Comparison of ENCODE assay signal across 11 cellular contexts in the genomic region with DNA sequence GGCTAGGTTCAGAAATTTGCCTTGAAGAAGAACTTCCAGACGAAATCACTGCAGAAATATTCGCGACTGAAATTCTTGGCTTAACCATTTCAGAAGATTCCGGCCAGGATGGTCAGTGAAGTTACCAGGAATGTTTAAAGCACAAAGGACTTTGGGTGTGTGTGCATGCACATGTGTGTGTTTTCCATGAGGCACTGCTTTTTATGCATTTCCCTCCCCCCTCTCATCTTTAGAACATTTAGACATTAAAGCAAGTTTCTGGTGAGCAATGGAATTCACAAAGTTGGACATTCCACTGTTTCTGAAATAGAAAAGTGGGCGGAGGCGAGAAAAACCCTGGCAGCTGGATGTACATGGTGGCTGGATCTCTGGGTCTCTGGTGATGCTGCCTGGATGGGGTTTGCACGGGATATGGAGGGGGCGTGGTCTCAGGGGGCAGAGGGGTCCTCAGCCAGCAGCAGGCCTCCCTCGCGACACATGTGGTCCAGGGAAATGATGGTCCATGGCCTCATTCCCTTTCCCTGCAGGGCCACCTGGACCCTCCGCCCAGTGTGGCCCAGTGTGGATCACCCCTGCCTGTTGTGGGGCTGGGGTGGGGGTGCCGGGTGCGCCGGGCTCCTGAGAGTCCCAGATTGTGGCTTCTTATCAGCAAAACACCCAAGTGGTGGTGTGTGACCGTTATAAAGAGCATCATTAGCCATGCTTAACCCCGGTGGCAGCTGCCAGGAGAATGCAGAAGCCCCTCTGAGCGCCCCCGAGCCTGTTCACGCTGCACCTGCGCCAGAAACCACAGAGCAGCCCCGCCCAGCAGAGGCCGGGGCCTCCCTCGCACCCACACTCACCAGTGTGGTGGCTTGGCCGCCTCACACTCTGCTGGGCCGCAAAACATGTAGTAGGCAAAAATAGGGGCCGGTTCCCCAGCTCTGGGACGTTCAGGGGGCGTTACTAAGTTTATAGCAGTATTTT. TPM values are rescaled to one million over a fixed set of nuclear protein-coding genes. Genes with fewer than 3 reads are reported as not detected.
DNase-seq lines count a peak whose midpoint lies in the region; ATAC-seq and TF ChIP-seq lines count a peak whose summit lies in the region.
"Had no signal": no experiment of that assay in that cellular context is flagged by ENCODE, and none has a peak within 500 bp of the region (broad histone marks: within the 10 kb centered on the region; RNA-seq: fewer than 3 reads in every experiment).

No MANE protein-coding gene starts in this region.

- peaks cover 67% of the 10 kb centered on the region for H3K4me1 ChIP-seq in OCI-LY1 (ENCODE audit: insufficient read depth, low read length, severe bottlenecking)
- H3K4me1 ChIP-seq in transverse colon = peaks cover 0 to 3% (median 0%) of the 10 kb centered on the region in 4 donors

- H3K27ac ChIP-seq in OCI-LY1 (ENCODE audit: low read depth, low read length, poor library complexity, severe bottlenecking) (peak overlapping the region; percentile 100), transverse colon (peak overlapping the region in 2 of 4 donors; percentile 14 to 21)

- H3K27me3 ChIP-seq in OCI-LY1 (ENCODE audit: insufficient read depth, low read length) (no peaks in the 10 kb centered on the region), transverse colon (no peaks in the 10 kb centered on the region)

- H3K36me3 Mint-ChIP-seq in glutamatergic neuron (ENCODE audit: unreplicated experiment) = peaks cover 16% of the 10 kb centered on the region

- H3K4me3 Mint-ChIP-seq in glutamatergic neuron (ENCODE audit: unreplicated experiment) = no peak overlapping the region
- H3K4me3 Mint-ChIP-seq: brain had no signal

- H3K9me3 Mint-ChIP-seq in glutamatergic neuron (ENCODE audit: unreplicated experiment) = peaks cover 15% of the 10 kb centered on the region

- peak overlapping the region; percentile 66 for H3K27ac Mint-ChIP-seq in glutamatergic neuron (ENCODE audit: unreplicated experiment)

- peaks cover 34% of the 10 kb centered on the region for H3K4me1 Mint-ChIP-seq in glutamatergic neuron (ENCODE audit: low read depth, unreplicated experiment)

- intact Hi-C loops in transverse colon (cut with DNase I; ENCODE audit: low total_unique reads) = no loop called here

- no peaks in the 10 kb centered on the region for H4K20me1 ChIP-seq in OCI-LY1 (ENCODE audit: insufficient read depth, low read length)

- peak overlapping the region; percentile 91 for H3K4me2 ChIP-seq in OCI-LY1 (ENCODE audit: low read length)

- TF ChIP-seq EP300 in transverse colon (IDR thresholded peaks at IDR 0.05; ENCODE audit: low read depth) = no peak

- H3K36me3 ChIP-seq in OCI-LY1 (ENCODE audit: insufficient read depth, low read length) (peaks cover 48% of the 10 kb centered on the region), transverse colon (no peaks in the 10 kb centered on the region)

- no peak overlapping the region for H2AFZ ChIP-seq in OCI-LY1 (ENCODE audit: low read length)

- H3K4me3 ChIP-seq in OCI-LY1 (ENCODE audit: low read depth, low read length, poor library complexity, severe bottlenecking) = peak overlapping the region; percentile 64
- H3K4me3 ChIP-seq in transverse colon = no peak overlapping the region

- no peaks in the 10 kb centered on the region for H3K9me2 ChIP-seq in OCI-LY1 (ENCODE audit: low read depth, low read length)

- peaks cover 15% of the 10 kb centered on the region for H3F3A ChIP-seq in OCI-LY1 (ENCODE audit: insufficient read depth, low read length)

- no peak for TF ChIP-seq CTCF in OCI-LY1 (IDR thresholded peaks at IDR 0.05; ENCODE audit: low read length)
- TF ChIP-seq CTCF in glutamatergic neuron (IDR thresholded peaks at IDR 0.05; ENCODE audit: partially characterized antibody, unreplicated experiment) = no peak
- no peak for TF ChIP-seq CTCF in transverse colon (IDR thresholded peaks at IDR 0.05)

- peak; percentile 41 for ATAC-seq in activated CD4-positive, CD25-positive, alpha-beta regulatory T cell treated with anti-CD3 and anti-CD28 coated beads, Interleukin-2, amount 50 U/mL, for 24 hours
- ATAC-seq in HG03196 (IDR thresholded peaks at IDR 0.05; ENCODE audit: unreplicated experiment) (no peak), HG02852 (IDR thresholded peaks at IDR 0.05; ENCODE audit: unreplicated experiment) (no peak), GM21360 (IDR thresholded peaks at IDR 0.05; ENCODE audit: unreplicated experiment) (no peak)
- ATAC-seq: sciatic nerve had no signal

- DNase-seq in activated CD4-positive, CD25-positive, alpha-beta regulatory T cell treated with anti-CD3 and anti-CD28 coated beads, Interleukin-2, amount 50 U/mL, for 72 hours = no peak
- DNase-seq in glutamatergic neuron (peak; percentile 34), transverse colon (peak; percentile 12)
- DNase-seq: NCI-H2081 had no signal

- H3K27me3 Mint-ChIP-seq in glutamatergic neuron (ENCODE audit: unreplicated experiment) = peaks cover 12% of the 10 kb centered on the region

- H3K9me3 ChIP-seq in OCI-LY1 (ENCODE audit: low read length) (peaks cover 8% of the 10 kb centered on the region; the same call in 1 of the 2 replicates), transverse colon (no peaks in the 10 kb centered on the region)

- H3K9ac ChIP-seq in OCI-LY1 (ENCODE audit: low read length) = peak overlapping the region; percentile 92

- WGBS in transverse colon (ENCODE audit: low coverage in 1 of 2), 2 donors = 66 to 91% methylated on average over 7 to 17 of the region's 28 CpGs

- 0 out of 2 replicates have a peak, but pooled peaks cover 4% of the 10 kb centered on the region for H3K79me2 ChIP-seq in OCI-LY1 (ENCODE audit: insufficient read depth, low read length)

- in situ Hi-C loops in transverse colon (cut with MboI; ENCODE audit: low pct_ligation_motif_present in 1 of 4, low pct_unique_long_range_greater_than_20kb in 1 of 4, low sequenced_read_pairs in 3 of 4) = no loop called here

- no peak for TF ChIP-seq POLR2A in transverse colon (IDR thresholded peaks at IDR 0.05)

RNA-seq across cellular contexts. Expression of gene BCL7A, which starts 17.8 kb away (rescaled TPM):
- total RNA-seq in glutamatergic neuron (ENCODE audit: unreplicated experiment) = 148 TPM
- 1 to 10 TPM in 3 of 4 donors, under 1 TPM in 1; 0.75 to 6.8 (median 6.3) TPM for total RNA-seq in transverse colon

Comparison
In these comparisons a context has a peak if more than half of its experiments do, and no peak if none do; other contexts are left out.
1. ATAC-seq: peak in activated CD4-positive, CD25-positive, alpha-beta regulatory T cell treated with anti-CD3 and anti-CD28 coated beads, Interleukin-2, amount 50 U/mL, for 24 hours (2 of 2); none in HG03196 (single experiment), HG02852 (single experiment) and GM21360 (single experiment).
2. RNA of gene BCL7A, which starts 17.8 kb away (total RNA-seq): 148 TPM in glutamatergic neuron (single experiment); 0.75 to 6.8 TPM in transverse colon; every median in the first group is over 10 times any median in the second.